Comparison of ENCODE assay signal across 26 cellular contexts in genomic region chr1:154859151-154859785, GRCh38. TPM values are rescaled to one million over a fixed set of nuclear protein-coding genes. Genes with fewer than 3 reads are reported as not detected.
DNase-seq lines count a peak whose midpoint lies in the region; ATAC-seq, FAIRE-seq and TF ChIP-seq lines count a peak whose summit lies in the region.
"Had no signal": no experiment of that assay in that cellular context is flagged by ENCODE, and none has a peak within 500 bp of the region (broad histone marks: within the 10 kb centered on the region; RNA-seq: fewer than 3 reads in every experiment).

No MANE protein-coding gene starts in this region.

- no peak for TF ChIP-seq POLR2A in upper lobe of left lung (IDR thresholded peaks at IDR 0.05)

- H3K27me3 ChIP-seq in mammary epithelial cell (ENCODE audit: insufficient read depth, low read length) (no peaks in the 10 kb centered on the region), MM.1S (replicated peaks; ENCODE audit: insufficient read depth, low read length) (no peaks in the 10 kb centered on the region), lower lobe of right lung (ENCODE audit: low read depth) (no peaks in the 10 kb centered on the region), upper lobe of left lung (no peaks in the 10 kb centered on the region), small intestine (ENCODE audit: control insufficient read depth in 2 of 2, insufficient read depth in 2 of 2, low read length in 2 of 2) (no peaks in the 10 kb centered on the region)

- no peak for ATAC-seq in lower lobe of right lung
- ATAC-seq in upper lobe of left lung (ENCODE audit: low FRiP score in 2 of 2), result no peak
- ATAC-seq: HCT116 had no signal

- peaks cover 13% of the 10 kb centered on the region for H3K27me3 Mint-ChIP-seq in MCF 10A (ENCODE audit: insufficient read depth, unreplicated experiment)

- H3K79me2 ChIP-seq in mammary epithelial cell (ENCODE audit: insufficient read depth, low read length), result no peaks in the 10 kb centered on the region
- peaks cover 47% of the 10 kb centered on the region for H3K79me2 ChIP-seq in MM.1S (ENCODE audit: low read length)

- no peaks in the 10 kb centered on the region for H3K9me2 ChIP-seq in MM.1S (replicated peaks; ENCODE audit: insufficient read depth, low read length)

- BruUV-seq in mammary epithelial cell (replicated peaks; lab: Mats Ljungman, UMichigan) (no TSS peak), MCF 10A (replicated peaks; lab: Mats Ljungman, UMichigan) (no TSS peak)

- dilution Hi-C loops in mammary epithelial cell (cut with HindIII; ENCODE audit: low sequenced_read_pairs), result loop anchor here (10.0 kb wide), 1 partner anchor 174 kb away; no protein-coding TSS in a partner anchor

- no peak for TF ChIP-seq EP300 in upper lobe of left lung (IDR thresholded peaks at IDR 0.05)

- no peaks in the 10 kb centered on the region for H3K9me3 Mint-ChIP-seq in MCF 10A (ENCODE audit: unreplicated experiment)
- H3K9me3 Mint-ChIP-seq: activated naive CD8-positive, alpha-beta T cell treated with anti-CD3 and anti-CD28 coated beads for 36 hours; CD8-positive, alpha-beta memory T cell; central memory CD8-positive, alpha-beta T cell had no signal

- H3K36me3 ChIP-seq in mammary epithelial cell (ENCODE audit: insufficient read depth, low read length), result no peaks in the 10 kb centered on the region
- H3K36me3 ChIP-seq in MM.1S (replicated peaks; ENCODE audit: insufficient read depth, low read length), result no peaks in the 10 kb centered on the region
- H3K36me3 ChIP-seq in lower lobe of right lung, result no peaks in the 10 kb centered on the region
- H3K36me3 ChIP-seq in upper lobe of left lung, result no peaks in the 10 kb centered on the region
- H3K36me3 ChIP-seq in small intestine (ENCODE audit: control insufficient read depth in 2 of 2, insufficient read depth in 2 of 2, low read length in 2 of 2), result no peaks in the 10 kb centered on the region

- H3K27ac Mint-ChIP-seq in MCF 10A (ENCODE audit: low read depth, unreplicated experiment), result no peak overlapping the region
- H3K27ac Mint-ChIP-seq: activated naive CD8-positive, alpha-beta T cell treated with anti-CD3 and anti-CD28 coated beads for 36 hours; CD8-positive, alpha-beta memory T cell had no signal

- no peaks in the 10 kb centered on the region for H3K4me1 ChIP-seq in mammary epithelial cell (ENCODE audit: insufficient read depth, low read length)
- peaks cover 75% of the 10 kb centered on the region for H3K4me1 ChIP-seq in MM.1S (ENCODE audit: low read length)
- peaks cover 12% of the 10 kb centered on the region for H3K4me1 ChIP-seq in lower lobe of right lung
- peaks cover 0 to 2% (median 0%) of the 10 kb centered on the region in 4 donors for H3K4me1 ChIP-seq in upper lobe of left lung
- no peaks in the 10 kb centered on the region for H3K4me1 ChIP-seq in small intestine (ENCODE audit: control insufficient read depth in 2 of 2, insufficient read depth in 1 of 2, low read depth in 1 of 2, low read length in 1 of 2)

- no peak overlapping the region for H3K4me2 ChIP-seq in mammary epithelial cell (ENCODE audit: insufficient read depth, low read depth, low read length)
- H3K4me2 ChIP-seq in MM.1S (ENCODE audit: low read depth, low read length), result peak overlapping the region; percentile 89
- H3K4me2 ChIP-seq: smooth muscle cell had no signal

- intact Hi-C loops in mammary epithelial cell (cut with micrococcal nuclease) (no loop called here), MCF 10A (cut with micrococcal nuclease) (no loop called here), lower lobe of right lung (cut with DNase I) (no loop called here)

- no peaks in the 10 kb centered on the region for H3K36me3 Mint-ChIP-seq in MCF 10A (ENCODE audit: insufficient read depth, unreplicated experiment)
- H3K36me3 Mint-ChIP-seq: activated naive CD8-positive, alpha-beta T cell treated with anti-CD3 and anti-CD28 coated beads for 36 hours; CD8-positive, alpha-beta memory T cell had no signal

- no peak overlapping the region for H3K4me3 Mint-ChIP-seq in MCF 10A (ENCODE audit: unreplicated experiment)
- H3K4me3 Mint-ChIP-seq: activated naive CD8-positive, alpha-beta T cell treated with anti-CD3 and anti-CD28 coated beads for 36 hours; CD8-positive, alpha-beta memory T cell; central memory CD8-positive, alpha-beta T cell had no signal

- TF ChIP-seq CTCF in mammary epithelial cell (conservative IDR thresholded peaks at IDR 0.05 in 1 of 2, IDR thresholded peaks at IDR 0.05 in 1 of 2; ENCODE audit: extremely low read depth in 1 of 2, insufficient read depth in 1 of 2, low read depth in 1 of 2, low read length in 2 of 2), result no peak
- no peak for TF ChIP-seq CTCF in MCF 10A (IDR thresholded peaks at IDR 0.05; ENCODE audit: unreplicated experiment)
- TF ChIP-seq CTCF in MM.1S (IDR thresholded peaks at IDR 0.05; ENCODE audit: low read length), result no peak
- no peak for TF ChIP-seq CTCF in lower lobe of right lung (IDR thresholded peaks at IDR 0.05)
- no peak for TF ChIP-seq CTCF in upper lobe of left lung (IDR thresholded peaks at IDR 0.05)

- H4K20me1 ChIP-seq in mammary epithelial cell (ENCODE audit: insufficient read depth, low read length) (no peaks in the 10 kb centered on the region), MM.1S (ENCODE audit: insufficient read depth, low read length) (no peaks in the 10 kb centered on the region)

- H3K4me1 Mint-ChIP-seq in MCF 10A (ENCODE audit: insufficient read depth, unreplicated experiment), result peaks cover 14% of the 10 kb centered on the region

- H3K4me3 ChIP-seq in mammary epithelial cell (replicated peaks in 1 of 3; ENCODE audit: insufficient read depth in 1 of 3, low read depth in 2 of 3, low read length in 3 of 3) (no peak overlapping the region), MM.1S (ENCODE audit: low read length) (peak overlapping the region; percentile 56), lower lobe of right lung (no peak overlapping the region), upper lobe of left lung (no peak overlapping the region), small intestine (ENCODE audit: low read depth in 1 of 2, low read length in 2 of 2) (no peak overlapping the region)
- H3K4me3 ChIP-seq: lung, smooth muscle cell had no signal

- H3K9ac ChIP-seq in mammary epithelial cell (ENCODE audit: insufficient read depth, low read length) (no peak overlapping the region), MM.1S (ENCODE audit: low read length) (peak overlapping the region; percentile 81)

- no peak for FAIRE-seq in small intestine (lab: Jason Lieb, UNC)
- FAIRE-seq: astrocyte, endothelial cell of umbilical vein, G401.6, HTR-8/SVneo had no signal

- H3K27ac ChIP-seq in mammary epithelial cell (ENCODE audit: insufficient read depth, low read depth, low read length) (no peak overlapping the region), MM.1S (ENCODE audit: low read length) (peak overlapping the region; percentile 92), lower lobe of right lung (peak overlapping the region; percentile 71), upper lobe of left lung (peak overlapping the region; percentile 59 to 66 (median 62)), small intestine (ENCODE audit: low read depth in 1 of 2, low read length in 1 of 2) (peak overlapping the region in 1 of 2 donors; percentile 14)

- WGBS in mammary epithelial cell (ENCODE audit: low coverage, missing lambda C conversion rate), result 90% methylated on average over 8 of the region's 9 CpGs
- 89 to 93% methylated on average over 9 of the region's 9 CpGs for WGBS in upper lobe of left lung, 2 donors
- 82 to 88% (median 83%) methylated on average over 9 of the region's 9 CpGs for WGBS in small intestine, 3 donors

- POLR2A ChIA-PET in MCF 10A (lab: Yijun Ruan, JAX), result interaction anchor here (0.6 to 1.7 kb wide), 6 partner anchors 10 to 312 kb away, joined by 3 to 5 read pairs (median 3); no protein-coding TSS in a partner anchor

- H3K9me3 ChIP-seq in mammary epithelial cell (replicated peaks; ENCODE audit: insufficient read depth, low read length), result no peaks in the 10 kb centered on the region
- no peaks in the 10 kb centered on the region for H3K9me3 ChIP-seq in MM.1S (replicated peaks; ENCODE audit: insufficient read depth, low read length)
- no peaks in the 10 kb centered on the region for H3K9me3 ChIP-seq in lower lobe of right lung
- H3K9me3 ChIP-seq in upper lobe of left lung, result no peaks in the 10 kb centered on the region
- no peaks in the 10 kb centered on the region for H3K9me3 ChIP-seq in small intestine (ENCODE audit: control insufficient read depth, low read depth)

- CTCF ChIA-PET in mammary epithelial cell (lab: Charles Lee; ENCODE audit: low non-redundant PET), result no interaction called here
- CTCF ChIA-PET in MCF 10A (lab: Yijun Ruan, JAX), result interaction anchor here (0.6 to 1.7 kb wide), 10 partner anchors 10 to 380 kb away, joined by 3 to 9 read pairs (median 4); no protein-coding TSS in a partner anchor

- in situ Hi-C loops in mammary epithelial cell (cut with MboI; ENCODE audit: low sequenced_read_pairs in 2 of 2), result no loop called here

- peak overlapping the region; percentile 73 for H2AFZ ChIP-seq in mammary epithelial cell (ENCODE audit: low read depth, low read length)
- no peak overlapping the region for H2AFZ ChIP-seq in MM.1S (ENCODE audit: low read length)

- H3F3A ChIP-seq in MM.1S (ENCODE audit: insufficient read depth, low read length), result peaks cover 32% of the 10 kb centered on the region

- DNase-seq in mammary epithelial cell, result no peak
- DNase-seq in MCF 10A (ENCODE audit: unreplicated experiment), result no peak
- DNase-seq in MM.1S, result no peak
- DNase-seq in lower lobe of right lung, result no peak
- DNase-seq in upper lobe of left lung, result no peak
- DNase-seq in small intestine, result no peak
- no peak for DNase-seq in NCI-H345 (lab: John Stamatoyannopoulos, UW)
- no peak for DNase-seq in A172 (ENCODE audit: low spot score)
- DNase-seq: 8988T; activated naive CD8-positive, alpha-beta T cell treated with anti-CD3 and anti-CD28 coated beads for 36 hours; CD8-positive, alpha-beta memory T cell; DMS153; NCI-H1092; NCI-H187 treated with DMSO at 0.1 percent for 48 hours; NCI-H748 treated with DMSO at 0.1 percent for 48 hours; stimulated activated CD4-positive, alpha-beta T cell treated with anti-CD3 and anti-CD28 coated beads, Interleukin-2, amount 100 ng/mL, for 24 hours; substantia nigra; T1000 had no signal

RNA-seq across cellular contexts. Expression of gene KCNN3, which starts 10.8 kb away (rescaled TPM):
- total RNA-seq in mammary epithelial cell (not detected), MCF 10A (2022) (0.07 TPM in 1 of 2 replicates, not detected in the other), lower lobe of right lung (4.4 TPM), upper lobe of left lung (1 to 10 TPM; 2.7 to 6.6 (median 3.7) TPM)
- polyA plus RNA-seq in mammary epithelial cell (0.03 TPM), small intestine (1 to 10 TPM in 1 of 3 donors, under 1 TPM in 2; 0.27 to 1.6 (median 0.45) TPM)
- not detected for polyA minus RNA-seq in mammary epithelial cell
- 0.10 and 0.36 TPM in 2 replicates for total RNA-seq in A172 (2014; rRNA removed; shearing (Covaris generic))
- polyA plus RNA-seq: CD8-positive, alpha-beta memory T cell had no signal
